ENCODE assay signal across 25 cellular contexts in genomic region chr10:56095506-56096225, GRCh38.
"Had no signal": no experiment of that assay in that cellular context is flagged by ENCODE, and none has a peak within 500 bp of the region (broad histone marks: within the 10 kb centered on the region; RNA-seq: fewer than 3 reads in every experiment).

No MANE protein-coding gene starts in this region.

- H3K4me1 Mint-ChIP-seq: activated CD4-positive, alpha-beta T cell treated with anti-CD3 and anti-CD28 coated beads for 36 hours; activated naive CD8-positive, alpha-beta T cell treated with anti-CD3 and anti-CD28 coated beads for 36 hours; central memory CD8-positive, alpha-beta T cell; mesothelial cell of epicardium; naive thymus-derived CD8-positive, alpha-beta T cell; T-cell had no signal

- DNase-seq: activated CD4-positive, alpha-beta T cell treated with anti-CD3 and anti-CD28 coated beads for 36 hours; activated CD4-positive, alpha-beta T cell treated with anti-CD3 and anti-CD28 coated beads, Interleukin-2, amount 50 U/mL, for 4 hours; activated CD8-positive, alpha-beta memory T cell treated with anti-CD3 and anti-CD28 coated beads, Interleukin-2, amount 50 U/mL, for 48 hours; activated naive CD4-positive, alpha-beta T cell treated with Interleukin-2 at 50 U/mL for 16 hours; activated naive CD8-positive, alpha-beta T cell treated with anti-CD3 and anti-CD28 coated beads for 36 hours; activated T-cell treated with anti-CD3 and anti-CD28 coated beads, Interleukin-2, amount 50 U/mL, for 4 hours; esophagus squamous epithelium; gastrocnemius medialis; hypothalamus; left lung; naive thymus-derived CD8-positive, alpha-beta T cell; ovary; right cardiac atrium; stimulated activated CD4-positive, alpha-beta T cell treated with anti-CD3 and anti-CD28 coated beads, Interleukin-12 subunit alpha, Interleukin-12 subunit beta, amount 100 ng/mL, for 4 hours; stimulated activated CD4-positive, alpha-beta T cell treated with anti-CD3 and anti-CD28 coated beads, Interleukin-4, amount 100 ng/mL, for 4 hours; stimulated activated naive CD8-positive, alpha-beta T cell treated with anti-CD3 and anti-CD28 coated beads, Interleukin-15, Interleukin-2, amounts not matched to agents 100 U/mL and 50 U/mL, for 24 hours; T-cell had no signal

- H3K36me3 Mint-ChIP-seq: activated naive CD8-positive, alpha-beta T cell treated with anti-CD3 and anti-CD28 coated beads for 36 hours; mesothelial cell of epicardium; T-cell had no signal

- H3K27ac Mint-ChIP-seq: activated CD4-positive, alpha-beta T cell treated with anti-CD3 and anti-CD28 coated beads for 36 hours; activated naive CD8-positive, alpha-beta T cell treated with anti-CD3 and anti-CD28 coated beads for 36 hours; mesothelial cell of epicardium; naive thymus-derived CD8-positive, alpha-beta T cell; T-cell; T-helper 2 cell treated with Interferon-gamma antibody and Interleukin-4, amounts not matched to agents 5 μg/mL and 100 μg/mL, for 36 hours had no signal

- H3K36me3 ChIP-seq: esophagus squamous epithelium, gastrocnemius medialis, left lung, neutrophil, ovary had no signal

- FAIRE-seq: astrocyte, colon, TTC549 had no signal

- H3K27ac ChIP-seq: esophagus squamous epithelium, gastrocnemius medialis, left lung, neutrophil, ovary had no signal

- H3K27me3 ChIP-seq: esophagus squamous epithelium, gastrocnemius medialis, left lung, neutrophil, ovary had no signal

- H3K27me3 Mint-ChIP-seq: activated CD4-positive, alpha-beta T cell treated with anti-CD3 and anti-CD28 coated beads for 36 hours; activated naive CD8-positive, alpha-beta T cell treated with anti-CD3 and anti-CD28 coated beads for 36 hours; central memory CD8-positive, alpha-beta T cell; naive thymus-derived CD8-positive, alpha-beta T cell; T-cell had no signal

- H3K4me3 ChIP-seq: esophagus squamous epithelium, gastrocnemius medialis, left lung, lung, ovary had no signal

- H3K4me1 ChIP-seq: esophagus squamous epithelium, gastrocnemius medialis, left lung had no signal

- H3K4me3 Mint-ChIP-seq: activated CD4-positive, alpha-beta T cell treated with anti-CD3 and anti-CD28 coated beads for 36 hours; activated naive CD8-positive, alpha-beta T cell treated with anti-CD3 and anti-CD28 coated beads for 36 hours; activated T-cell treated with anti-CD3 and anti-CD28 coated beads, Interleukin-2, amount 50 U/mL, for 4 hours; central memory CD8-positive, alpha-beta T cell; mesothelial cell of epicardium; naive thymus-derived CD8-positive, alpha-beta T cell; T-cell; T-helper 2 cell treated with Interferon-gamma antibody and Interleukin-4, amounts not matched to agents 5 μg/mL and 100 μg/mL, for 36 hours had no signal

- H3K9me3 ChIP-seq: esophagus squamous epithelium, gastrocnemius medialis, neutrophil, ovary had no signal

- ATAC-seq: activated CD4-positive, alpha-beta T cell treated with anti-CD3 and anti-CD28 coated beads for 36 hours; activated T-cell treated with anti-CD3 and anti-CD28 coated beads, Interleukin-2, amount 50 U/mL, for 4 hours; gastrocnemius medialis; left lung; naive thymus-derived CD8-positive, alpha-beta T cell; right cardiac atrium; stimulated activated naive CD8-positive, alpha-beta T cell treated with anti-CD3 and anti-CD28 coated beads, Interleukin-15, Interleukin-2, amounts not matched to agents 100 U/mL and 50 U/mL, for 24 hours; T-cell had no signal
